26 cellular contexts compared by ENCODE assay signal in the genomic region with DNA sequence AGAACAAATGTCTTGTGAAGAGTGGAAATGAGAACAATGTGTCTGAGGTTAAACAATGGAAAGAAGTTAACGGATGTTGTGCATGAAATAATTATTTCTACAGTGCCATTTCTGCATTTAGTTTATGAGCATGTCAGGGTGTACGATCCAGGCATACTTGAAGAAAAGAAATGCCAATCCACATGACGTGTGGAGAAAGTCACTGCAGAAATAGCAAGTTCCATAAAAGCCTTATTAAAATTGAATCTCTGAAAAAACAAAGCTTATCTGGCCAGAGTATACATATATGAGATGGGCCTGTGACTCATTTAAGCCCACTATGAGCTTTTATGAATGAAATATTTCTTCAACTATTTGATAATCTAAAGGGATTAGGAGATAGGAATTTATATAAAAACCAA.
A peak's percentile ranks its signal among the peaks of the same experiment; 100 is the strongest.
DNase-seq lines count a peak whose midpoint lies in the region; ATAC-seq lines count a peak whose summit lies in the region.
"Had no signal": no experiment of that assay in that cellular context is flagged by ENCODE, and none has a peak within 500 bp of the region (broad histone marks: within the 10 kb centered on the region; RNA-seq: fewer than 3 reads in every experiment).

No MANE protein-coding gene starts in this region.

- H3K4me3 ChIP-seq in SJSA1 (no peak overlapping the region), skeletal muscle satellite cell (ENCODE audit: low read length) (no peak overlapping the region)
- H3K4me3 ChIP-seq: HAP-1, heart right ventricle, neural progenitor cell, right lobe of liver, uterus had no signal

- H3K4me2 ChIP-seq in skeletal muscle satellite cell (ENCODE audit: low read length): peak overlapping the region; percentile 48
- H3K4me2 ChIP-seq: neural progenitor cell had no signal

- DNase-seq in GM04503 (ENCODE audit: low read depth): peak; percentile 79
- peak in 1 of 2 experiments; percentile 79 for DNase-seq in SJSA1 (ENCODE audit: low read depth in 1 of 2, low spot score in 2 of 2)
- peak; percentile 73 for DNase-seq in fibroblast of gingiva (ENCODE audit: low read depth)
- DNase-seq in SHP77 (lab: John Stamatoyannopoulos, UW): no peak
- DNase-seq in SKM-1 (lab: John Stamatoyannopoulos, UW; ENCODE audit: unreplicated experiment): no peak
- DNase-seq: activated CD4-positive, alpha-beta T cell treated with anti-CD3 and anti-CD28 coated beads for 36 hours; activated CD8-positive, alpha-beta memory T cell treated with anti-CD3 and anti-CD28 coated beads for 24 hours; activated gamma-delta T cell; CD8-positive, alpha-beta T cell; DMS 273 treated with DMSO at 0.1 percent for 48 hours; foreskin melanocyte; heart right ventricle; KBM-7; left cardiac atrium; mammary epithelial cell; NCI-H1436; posterior cingulate gyrus; right lobe of liver; stimulated activated CD4-positive, alpha-beta T cell treated with anti-CD3 and anti-CD28 coated beads, Interleukin-4, amount 100 ng/mL, for 4 hours; uterus had no signal

- peak overlapping the region; percentile 38 for H3K9ac ChIP-seq in skeletal muscle satellite cell (ENCODE audit: low read depth, low read length)
- H3K9ac ChIP-seq: neural progenitor cell had no signal

- H3K27me3 ChIP-seq in SJSA1 (replicated peaks) (no peaks in the 10 kb centered on the region), skeletal muscle satellite cell (ENCODE audit: control insufficient read depth, insufficient read depth, low read length) (no peaks in the 10 kb centered on the region)
- H3K27me3 ChIP-seq: heart right ventricle, neural progenitor cell, right lobe of liver, uterus had no signal

- peaks cover 43% of the 10 kb centered on the region for H3K4me1 ChIP-seq in SJSA1 (replicated peaks)
- H3K4me1 ChIP-seq in skeletal muscle satellite cell (ENCODE audit: control insufficient read depth, insufficient read depth, low read length): peaks cover 41% of the 10 kb centered on the region
- H3K4me1 ChIP-seq: HAP-1, heart right ventricle, right lobe of liver, uterus had no signal

- no peaks in the 10 kb centered on the region for H3K9me3 ChIP-seq in SJSA1 (replicated peaks)
- H3K9me3 ChIP-seq in skeletal muscle satellite cell (replicated peaks; ENCODE audit: low read length): no peaks in the 10 kb centered on the region
- H3K9me3 ChIP-seq: HAP-1, heart right ventricle, right lobe of liver, uterus had no signal

- H3K36me3 ChIP-seq in SJSA1 (no peaks in the 10 kb centered on the region), skeletal muscle satellite cell (ENCODE audit: insufficient read depth, low read length) (no peaks in the 10 kb centered on the region)
- H3K36me3 ChIP-seq: HAP-1, heart right ventricle, neural progenitor cell, right lobe of liver, uterus had no signal

- peak overlapping the region; percentile 64 for H3K27ac ChIP-seq in SJSA1
- H3K27ac ChIP-seq: heart right ventricle, neural progenitor cell, right lobe of liver, RWPE1, uterus had no signal

- no peak for ATAC-seq in GM21529 (IDR thresholded peaks at IDR 0.05; ENCODE audit: unreplicated experiment)
- ATAC-seq: activated CD4-positive, alpha-beta T cell treated with anti-CD3 and anti-CD28 coated beads for 36 hours; CD8-positive, alpha-beta T cell; heart right ventricle; left cardiac atrium; right lobe of liver; stimulated activated memory B cell treated with anti-CD40 and anti-IgM and Interleukin-4, amounts not matched to agents 10 μg/mL and 1 μg/mL and 100 μg/mL, for 72 hours had no signal

Comparison
In these comparisons a context has a peak if more than half of its experiments do, and no peak if none do; other contexts are left out.
1. DNase-seq: peak in GM04503 (single experiment) and fibroblast of gingiva (single experiment); none in SHP77 (0 of 2) and SKM-1 (single experiment).